ENCODE assay signal across 26 cellular contexts in the genomic region with DNA sequence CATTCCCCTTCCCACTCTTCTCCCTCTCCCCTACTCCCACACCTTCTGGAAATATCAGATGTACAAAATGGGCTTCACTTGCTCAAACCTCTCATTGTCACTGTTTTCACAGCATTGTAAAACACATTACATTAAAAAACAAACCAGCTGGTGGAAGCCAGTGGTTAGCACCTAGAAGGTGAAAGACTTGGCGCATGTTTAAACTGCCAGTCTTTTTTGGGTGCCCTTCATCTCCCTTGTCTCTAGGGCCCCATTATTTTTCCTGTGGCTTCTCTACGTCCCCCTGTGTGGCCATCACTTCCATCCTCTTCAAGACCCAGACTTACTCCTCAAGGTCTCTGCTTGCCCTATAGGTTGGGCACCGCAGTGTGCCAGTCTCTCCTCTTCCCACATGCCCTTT. TPM values are rescaled to one million over a fixed set of nuclear protein-coding genes. Genes with fewer than 3 reads are reported as not detected.
DNase-seq lines count a peak whose midpoint lies in the region; ATAC-seq, FAIRE-seq and TF ChIP-seq lines count a peak whose summit lies in the region.
"Had no signal": no experiment of that assay in that cellular context is flagged by ENCODE, and none has a peak within 500 bp of the region (broad histone marks: within the 10 kb centered on the region; RNA-seq: fewer than 3 reads in every experiment).

No MANE protein-coding gene starts in this region.

- no peak overlapping the region for H3K4me3 ChIP-seq in GM12878
- H3K4me3 ChIP-seq in spleen = no peak overlapping the region
- H3K4me3 ChIP-seq: esophagus squamous epithelium, heart right ventricle, right lobe of liver, testis had no signal

- H3K4me1 ChIP-seq in GM12878 (ENCODE audit: control insufficient read depth, insufficient read depth, low read length) (peaks cover 90% of the 10 kb centered on the region), spleen (peaks cover 26 to 100% (median 77%) of the 10 kb centered on the region in 6 donors)
- H3K4me1 ChIP-seq: right lobe of liver, testis had no signal

- no peaks in the 10 kb centered on the region for H3K9me3 Mint-ChIP-seq in activated CD8-positive, alpha-beta T cell treated with anti-CD3 and anti-CD28 coated beads for 36 hours
- no peaks in the 10 kb centered on the region for H3K9me3 Mint-ChIP-seq in activated CD8-positive, alpha-beta T cell treated with anti-CD3 and anti-CD28 coated beads, Interleukin-2, amount 10 ng/mL, durations not matched to agents 7 days and 5 days (ENCODE audit: insufficient read depth)
- H3K9me3 Mint-ChIP-seq: activated CD4-positive, alpha-beta memory T cell treated with anti-CD3 and anti-CD28 coated beads for 36 hours; dendritic cell treated with granulocyte-macrophage colony-stimulating factor and Interleukin-4, amounts not matched to agents 40 ng/mL and 50 ng/mL, for 4 days; stimulated activated naive B cell treated with anti-CD40 and anti-IgM and Interleukin-4, amounts not matched to agents 10 μg/mL and 1 μg/mL and 100 μg/mL, for 72 hours had no signal

- TF ChIP-seq RAD21 in GM12878 (IDR thresholded peaks at IDR 0.05; ENCODE audit: insufficient read depth, low read depth, low read length) = no peak

- no peak for FAIRE-seq in GM12878 (lab: Jason Lieb, UNC)
- FAIRE-seq: endometrium, G401.6, TTC549, urothelium cell line had no signal

- H3K9ac ChIP-seq in GM12878 (ENCODE audit: control insufficient read depth, insufficient read depth, low read length) = peak overlapping the region; percentile 22; the same call in 1 of the 2 replicates

- H4K20me1 ChIP-seq in GM12878 (ENCODE audit: control insufficient read depth, insufficient read depth) = no peaks in the 10 kb centered on the region

- H3K4me1 Mint-ChIP-seq in activated CD8-positive, alpha-beta T cell treated with anti-CD3 and anti-CD28 coated beads for 36 hours (ENCODE audit: low read depth) = peaks cover 19% of the 10 kb centered on the region
- H3K4me1 Mint-ChIP-seq in activated CD8-positive, alpha-beta T cell treated with anti-CD3 and anti-CD28 coated beads, Interleukin-2, amount 10 ng/mL, durations not matched to agents 7 days and 5 days (ENCODE audit: low read depth) = peaks cover 15% of the 10 kb centered on the region

- no peak overlapping the region for H2AFZ ChIP-seq in GM12878 (ENCODE audit: control insufficient read depth, low read depth, low read length)

- H3K4me2 ChIP-seq in GM12878 (ENCODE audit: control insufficient read depth, insufficient read depth) = 0 out of 2 replicates have a peak overlapping the region, but pooled peaks have one; percentile 48

- peaks cover 8% of the 10 kb centered on the region for H3K36me3 Mint-ChIP-seq in activated CD8-positive, alpha-beta T cell treated with anti-CD3 and anti-CD28 coated beads for 36 hours (ENCODE audit: low read depth)
- peaks cover 29% of the 10 kb centered on the region for H3K36me3 Mint-ChIP-seq in activated CD8-positive, alpha-beta T cell treated with anti-CD3 and anti-CD28 coated beads, Interleukin-2, amount 10 ng/mL, durations not matched to agents 7 days and 5 days (ENCODE audit: low read depth)

- peak; percentile 41 for DNase-seq in activated CD8-positive, alpha-beta T cell treated with anti-CD3 and anti-CD28 coated beads for 36 hours
- no peak for DNase-seq in activated CD8-positive, alpha-beta T cell treated with anti-CD3 and anti-CD28 coated beads, Interleukin-2, amount 10 ng/mL, durations not matched to agents 7 days and 5 days
- DNase-seq in GM12878 (ENCODE audit: low read depth, low spot score) (no peak), spleen (no peak), NCI-H2227 (lab: John Stamatoyannopoulos, UW; ENCODE audit: unreplicated experiment) (no peak)
- DNase-seq in stimulated activated naive CD4-positive, alpha-beta T cell (lab: John Stamatoyannopoulos, UW) = no peak
- DNase-seq: activated T-cell treated with anti-CD3 and anti-CD28 coated beads for 4 hours; esophagus squamous epithelium; foreskin melanocyte; heart right ventricle; Kasumi-1; mammary epithelial cell; NCI-H510A treated with DMSO at 0.1 percent for 48 hours; right lobe of liver; stimulated activated CD4-positive, alpha-beta T cell treated with anti-CD3 and anti-CD28 coated beads, Interleukin-4, amount 100 ng/mL, for 4 hours; stimulated activated naive B cell treated with anti-CD40 and anti-IgM and Interleukin-4, amounts not matched to agents 10 μg/mL and 1 μg/mL and 100 μg/mL, for 72 hours; testis had no signal

- H3K9me3 ChIP-seq in GM12878 (replicated peaks; ENCODE audit: control insufficient read depth, insufficient read depth, low read length) = no peaks in the 10 kb centered on the region
- H3K9me3 ChIP-seq in spleen = no peaks in the 10 kb centered on the region
- H3K9me3 ChIP-seq: esophagus squamous epithelium, heart right ventricle, right lobe of liver, testis had no signal

- ATAC-seq in activated CD8-positive, alpha-beta T cell treated with anti-CD3 and anti-CD28 coated beads for 36 hours = peak; percentile 31
- ATAC-seq in activated CD8-positive, alpha-beta T cell treated with anti-CD3 and anti-CD28 coated beads, Interleukin-2, amount 10 ng/mL, durations not matched to agents 7 days and 5 days = no peak
- peak; percentile 37 for ATAC-seq in GM18520 (IDR thresholded peaks at IDR 0.05; ENCODE audit: unreplicated experiment)
- no peak for ATAC-seq in GM12878
- ATAC-seq in GM18909 (IDR thresholded peaks at IDR 0.05; ENCODE audit: poor library complexity, unreplicated experiment) = no peak
- ATAC-seq: HCT116, right lobe of liver had no signal

- BruUV-seq in GM12878 (replicated peaks; lab: Mats Ljungman, UMichigan) = no TSS peak

- H3K79me2 ChIP-seq in GM12878 (ENCODE audit: control insufficient read depth, insufficient read depth, low read length) = peaks cover 88% of the 10 kb centered on the region

- no peak for TF ChIP-seq EP300 in GM12878 (IDR thresholded peaks at IDR 0.05; ENCODE audit: borderline replicate concordance in 1 of 2, control insufficient read depth in 1 of 2, low read depth in 2 of 2, low read length in 2 of 2)

- TF ChIP-seq CTCF in activated CD8-positive, alpha-beta T cell treated with anti-CD3 and anti-CD28 coated beads for 36 hours (IDR thresholded peaks at IDR 0.05) = no peak
- no peak for TF ChIP-seq CTCF in GM12878 (IDR thresholded peaks at IDR 0.05 in 2 of 3, conservative IDR thresholded peaks at IDR 0.05 in 1 of 3; ENCODE audit: control insufficient read depth in 2 of 3, extremely low read depth in 1 of 3, insufficient read depth in 1 of 3, low read depth in 3 of 3, low read length in 3 of 3)
- no peak for TF ChIP-seq CTCF in spleen (IDR thresholded peaks at IDR 0.05 in 8 of 11, conservative IDR thresholded peaks at IDR 0.05 in 3 of 11)

- in situ Hi-C loops in GM12878 (cut with MboI) = no loop called here

- SMC1A ChIA-PET in GM12878 (lab: Charles Lee; ENCODE audit: uncharacterized antibody, unreplicated experiment) = interaction anchor here (1.0 to 4.3 kb wide), 7 partner anchors 8 to 160 kb away, joined by 3 to 24 read pairs (median 4); no protein-coding TSS in a partner anchor

- RAD21 ChIA-PET in GM12878 (lab: Charles Lee; ENCODE audit: unreplicated experiment) = interaction anchor here (1.2 to 3.1 kb wide), 5 partner anchors 13 to 170 kb away, joined by 3 to 12 read pairs (median 10); no protein-coding TSS in a partner anchor

- H3K27ac Mint-ChIP-seq in activated CD8-positive, alpha-beta T cell treated with anti-CD3 and anti-CD28 coated beads for 36 hours = no peak overlapping the region
- no peak overlapping the region for H3K27ac Mint-ChIP-seq in activated CD8-positive, alpha-beta T cell treated with anti-CD3 and anti-CD28 coated beads, Interleukin-2, amount 10 ng/mL, durations not matched to agents 7 days and 5 days
- H3K27ac Mint-ChIP-seq: activated CD4-positive, alpha-beta memory T cell treated with anti-CD3 and anti-CD28 coated beads for 36 hours; dendritic cell treated with granulocyte-macrophage colony-stimulating factor and Interleukin-4, amounts not matched to agents 40 ng/mL and 50 ng/mL, for 4 days; stimulated activated naive B cell treated with anti-CD40 and anti-IgM and Interleukin-4, amounts not matched to agents 10 μg/mL and 1 μg/mL and 100 μg/mL, for 72 hours had no signal

- H3K36me3 ChIP-seq in GM12878 (ENCODE audit: control insufficient read depth in 2 of 2, insufficient read depth in 2 of 2, low read length in 1 of 2) (peaks cover 4 to 5% of the 10 kb centered on the region in 2 experiments; a peak in 3 of 4 replicates), spleen (no peaks in the 10 kb centered on the region)
- H3K36me3 ChIP-seq: esophagus squamous epithelium, heart right ventricle, right lobe of liver had no signal

- WGBS in GM12878 (ENCODE audit: insufficient coverage, insufficient replicate concordance, low lambda C conversion rate, missing lambda C conversion rate) = 85% methylated on average over 3 of the region's 3 CpGs
- WGBS in spleen, 5 donors = 62 to 80% (median 65%) methylated on average over 3 of the region's 3 CpGs

- H3K27me3 ChIP-seq in GM12878 (replicated peaks in 1 of 2; ENCODE audit: control insufficient read depth in 2 of 2, insufficient read depth in 2 of 2, low read length in 1 of 2) (no peaks in the 10 kb centered on the region), spleen (replicated peaks in 1 of 7) (no peaks in the 10 kb centered on the region)
- H3K27me3 ChIP-seq: esophagus squamous epithelium, heart right ventricle, right lobe of liver, testis had no signal

- H3K27me3 Mint-ChIP-seq in activated CD8-positive, alpha-beta T cell treated with anti-CD3 and anti-CD28 coated beads for 36 hours = no peaks in the 10 kb centered on the region
- no peaks in the 10 kb centered on the region for H3K27me3 Mint-ChIP-seq in activated CD8-positive, alpha-beta T cell treated with anti-CD3 and anti-CD28 coated beads, Interleukin-2, amount 10 ng/mL, durations not matched to agents 7 days and 5 days (ENCODE audit: low read depth)
- H3K27me3 Mint-ChIP-seq: activated CD4-positive, alpha-beta memory T cell treated with anti-CD3 and anti-CD28 coated beads for 36 hours; dendritic cell treated with granulocyte-macrophage colony-stimulating factor and Interleukin-4, amounts not matched to agents 40 ng/mL and 50 ng/mL, for 4 days; stimulated activated naive B cell treated with anti-CD40 and anti-IgM and Interleukin-4, amounts not matched to agents 10 μg/mL and 1 μg/mL and 100 μg/mL, for 72 hours had no signal

- H3K4me3 Mint-ChIP-seq in activated CD8-positive, alpha-beta T cell treated with anti-CD3 and anti-CD28 coated beads for 36 hours = no peak overlapping the region
- no peak overlapping the region for H3K4me3 Mint-ChIP-seq in activated CD8-positive, alpha-beta T cell treated with anti-CD3 and anti-CD28 coated beads, Interleukin-2, amount 10 ng/mL, durations not matched to agents 7 days and 5 days
- H3K4me3 Mint-ChIP-seq: activated CD4-positive, alpha-beta memory T cell treated with anti-CD3 and anti-CD28 coated beads for 36 hours; dendritic cell treated with granulocyte-macrophage colony-stimulating factor and Interleukin-4, amounts not matched to agents 40 ng/mL and 50 ng/mL, for 4 days; stimulated activated naive B cell treated with anti-CD40 and anti-IgM and Interleukin-4, amounts not matched to agents 10 μg/mL and 1 μg/mL and 100 μg/mL, for 72 hours had no signal

- POLR2A ChIA-PET in activated CD8-positive, alpha-beta T cell treated with anti-CD3 and anti-CD28 coated beads for 36 hours (lab: Charles Lee) = interaction anchor here (1.3 kb wide), 1 partner anchor 120 kb away, joined by 5 read pairs; no protein-coding TSS in a partner anchor
- POLR2A ChIA-PET in activated CD8-positive, alpha-beta T cell treated with anti-CD3 and anti-CD28 coated beads, Interleukin-2, amount 10 ng/mL, durations not matched to agents 7 days and 5 days (lab: Charles Lee) = no interaction called here
- POLR2A ChIA-PET in GM12878 (lab: Charles Lee) = interaction anchor here (0.7 to 1.2 kb wide), 3 partner anchors 13 to 53 kb away, joined by 3 to 8 read pairs (median 3); no protein-coding TSS in a partner anchor

- H3K27ac ChIP-seq in GM12878 (ENCODE audit: control insufficient read depth, insufficient read depth) (peak overlapping the region; percentile 82), spleen (peak overlapping the region in 6 of 8 donors; percentile 19 to 90 (median 84))
- H3K27ac ChIP-seq: esophagus squamous epithelium, right lobe of liver, testis had no signal

- CTCF ChIA-PET in activated CD8-positive, alpha-beta T cell treated with anti-CD3 and anti-CD28 coated beads for 36 hours (lab: Charles Lee) = interaction anchor here (1.1 to 2.4 kb wide), 7 partner anchors 19 to 170 kb away, joined by 3 to 6 read pairs (median 4); no protein-coding TSS in a partner anchor
- CTCF ChIA-PET in activated CD8-positive, alpha-beta T cell treated with anti-CD3 and anti-CD28 coated beads, Interleukin-2, amount 10 ng/mL, durations not matched to agents 7 days and 5 days (lab: Charles Lee) = interaction anchor here (0.7 to 2.8 kb wide), 11 partner anchors 9 to 170 kb away, joined by 3 to 20 read pairs (median 4); no protein-coding TSS in a partner anchor
- CTCF ChIA-PET in GM12878 (lab: Yijun Ruan, JAX) = interaction anchor here (1.4 to 2.0 kb wide), 5 partner anchors 9 to 170 kb away, joined by 5 to 8 read pairs (median 7); no protein-coding TSS in a partner anchor

- TF ChIP-seq POLR2A in GM12878 (IDR thresholded peaks at IDR 0.05; ENCODE audit: low read depth, low read length) = no peak
- TF ChIP-seq POLR2A in spleen (IDR thresholded peaks at IDR 0.05) = no peak

- intact Hi-C loops in activated CD8-positive, alpha-beta T cell treated with anti-CD3 and anti-CD28 coated beads for 36 hours (cut with micrococcal nuclease) = no loop called here
- intact Hi-C loops in GM12878 (cut with micrococcal nuclease; ENCODE audit: unreplicated experiment) (no loop called here), spleen (cut with DNase I; ENCODE audit: low total_unique reads) (no loop called here)

RNA-seq across cellular contexts. Expression of gene MGAT5, which starts 34.9 kb away (rescaled TPM):
- 10 to 100 TPM; 36.9 to 42.2 TPM for total RNA-seq in activated CD8-positive, alpha-beta T cell treated with anti-CD3 and anti-CD28 coated beads for 36 hours
- 10 to 100 TPM; 48.5 to 54.3 TPM for total RNA-seq in activated CD8-positive, alpha-beta T cell treated with anti-CD3 and anti-CD28 coated beads, Interleukin-2, amount 10 ng/mL, durations not matched to agents 7 days and 5 days
- total RNA-seq in GM12878 (2013; cell fraction: nucleolus; rRNA removed) = 135 and 137 TPM in 2 replicates
- total RNA-seq in GM12878 (2014; rRNA removed) (54.3 and 54.6 TPM in 2 replicates), GM12878 (2014; rRNA removed; fragmentation: Illumina TruSeq; extraction: Trizol) (53.7 and 54.0 TPM in 2 replicates), GM12878 (2021) (104 and 109 TPM in 2 replicates), spleen (100 to 1,000 TPM in 4 of 7 donors, 10 to 100 TPM in 3; 81.0 to 110 (median 101) TPM)
- polyA plus RNA-seq in GM12878 (2011; ENCODE audit: low read depth) = 32.2 TPM
- polyA plus RNA-seq in GM12878 (2011; rRNA removed) (30.1 and 31.5 TPM in 2 replicates), GM12878 (2014; fragmentation: Illumina TruSeq; extraction: Trizol) (55.3 and 58.4 TPM in 2 replicates), GM12878 (2014; fragmentation: Nextera tagmentation; extraction: Ambion mirVana) (1 to 10 TPM; 9.1 to 9.8 TPM), GM12878 (2014; rRNA removed) (40.2 and 40.9 TPM in 2 replicates), GM12878 (2016; fragmentation: Nextera tagmentation; extraction: Ambion mirVana) (1 to 10 TPM; 4.9 to 6.3 TPM), spleen (10 to 100 TPM; 11.2 to 17.5 (median 14.4) TPM)
- 34.4 and 35.9 TPM in 2 replicates for polyA plus RNA-seq in GM12878 (2011; cell fraction: cytosol; rRNA removed)
- 27.6 and 27.9 TPM in 2 replicates for polyA plus RNA-seq in GM12878 (2011; cell fraction: nucleus; rRNA removed)
- 33.0 and 39.4 TPM in 2 replicates for polyA plus RNA-seq in GM12878 (2012)
- 126 and 130 TPM in 2 replicates for polyA minus RNA-seq in GM12878 (2011; rRNA and poly(A)+ RNA removed)
- 31.1 and 35.7 TPM in 2 replicates for polyA minus RNA-seq in GM12878 (2011; cell fraction: cytosol; rRNA and poly(A)+ RNA removed)
- polyA minus RNA-seq in GM12878 (2011; cell fraction: nucleus; rRNA and poly(A)+ RNA removed) = 117 and 129 TPM in 2 replicates

Comparison
In these comparisons a context has a peak if more than half of its experiments do, and no peak if none do; other contexts are left out.
1. ATAC-seq: peak in activated CD8-positive, alpha-beta T cell treated with anti-CD3 and anti-CD28 coated beads for 36 hours (single experiment) and GM18520 (single experiment); none in activated CD8-positive, alpha-beta T cell treated with anti-CD3 and anti-CD28 coated beads, Interleukin-2, amount 10 ng/mL, durations not matched to agents 7 days and 5 days (single experiment), GM12878 (single experiment) and GM18909 (single experiment).